Comparison of ENCODE assay signal across 8 cellular contexts in the genomic region with DNA sequence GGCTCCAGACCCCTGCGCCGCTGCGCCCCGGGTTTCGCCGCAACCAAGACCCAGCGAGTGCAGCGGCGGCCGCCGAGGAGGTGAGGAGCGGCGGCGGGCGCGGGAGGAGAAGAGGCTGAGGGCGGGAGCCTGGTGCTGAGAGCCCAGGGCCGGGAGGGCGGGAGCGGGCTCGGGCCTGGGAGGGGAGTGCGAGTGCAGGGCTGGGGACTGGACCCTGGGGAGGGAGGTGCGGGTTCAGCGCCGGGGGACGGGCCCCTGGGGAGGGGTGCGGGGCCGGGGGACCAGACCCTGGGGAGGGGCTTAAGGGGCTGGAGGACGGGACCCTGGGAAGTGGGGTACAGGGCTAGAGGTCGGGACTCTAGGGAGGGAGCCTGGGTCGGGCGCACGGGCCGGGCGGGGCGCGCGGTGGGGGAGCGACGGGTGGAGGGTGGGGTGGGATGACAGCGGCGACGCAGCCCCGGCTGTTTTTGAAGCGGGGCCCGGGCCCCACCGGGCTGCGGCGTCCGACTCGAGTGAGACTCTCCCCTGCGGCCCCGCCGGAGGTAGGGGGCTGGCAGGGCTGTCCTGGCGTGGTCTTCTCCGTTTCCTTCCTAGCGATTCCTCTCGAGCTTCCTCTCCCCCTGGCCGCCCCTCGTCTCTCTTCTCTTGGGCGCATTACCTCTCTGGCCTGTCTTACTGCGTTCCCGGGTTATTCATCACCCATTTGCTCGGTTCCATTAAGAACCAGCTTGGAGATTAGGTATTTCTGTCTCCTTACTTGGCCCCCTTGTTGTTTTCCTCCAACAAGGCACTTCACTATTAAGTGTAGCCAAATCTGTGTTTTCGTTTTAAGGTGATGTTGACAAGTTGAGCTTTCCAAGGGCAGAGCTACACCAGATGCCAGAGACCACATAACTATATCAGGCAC. TPM values are rescaled to one million over a fixed set of nuclear protein-coding genes. Genes with fewer than 3 reads are reported as not detected.
DNase-seq lines count a peak whose midpoint lies in the region; ATAC-seq and TF ChIP-seq lines count a peak whose summit lies in the region.

No MANE protein-coding gene starts in this region.

- under 1% methylated on average over 65 of the region's 65 CpGs for WGBS in right cardiac atrium

- peaks cover 19% of the 10 kb centered on the region for H3K36me3 ChIP-seq in PC-3 (ENCODE audit: low read depth, low read length)
- H3K36me3 ChIP-seq in adipocyte (ENCODE audit: control insufficient read depth, insufficient read depth, low read length, severe bottlenecking): peaks cover 19% of the 10 kb centered on the region

- H3K9me2 ChIP-seq in PC-3 (replicated peaks; ENCODE audit: low read length): no peaks in the 10 kb centered on the region

- H3K9ac ChIP-seq in PC-3 (ENCODE audit: low read length) (peak overlapping the region; percentile 100), adipocyte (ENCODE audit: low read length) (peak overlapping the region; percentile 97)

- H3K4me1 ChIP-seq in PC-3 (ENCODE audit: insufficient read depth, low read length) (peaks cover 28% of the 10 kb centered on the region), adipocyte (ENCODE audit: control insufficient read depth, insufficient read depth, low read length) (peaks cover 28% of the 10 kb centered on the region), right cardiac atrium (ENCODE audit: control insufficient read depth, insufficient read depth, low read length) (peaks cover 7% of the 10 kb centered on the region)

- ATAC-seq in HG02571 (IDR thresholded peaks at IDR 0.05; ENCODE audit: unreplicated experiment) (peak; percentile 21), PC-3 (peak; percentile 7), right cardiac atrium (peak; percentile 50 to 66), sciatic nerve (no peak)

- H3K4me3 ChIP-seq in GM12875 (ENCODE audit: low read depth, low read length) (peak overlapping the region; percentile 93), PC-3 (ENCODE audit: low read length) (peak overlapping the region; percentile 99), adipocyte (ENCODE audit: low read length) (peak overlapping the region; percentile 97), right cardiac atrium (ENCODE audit: low read length) (peak overlapping the region; percentile 98)

- peaks cover 3% of the 10 kb centered on the region for H3F3A ChIP-seq in PC-3 (ENCODE audit: low read length, unreplicated experiment)

- no peak for TF ChIP-seq CTCF in GM12875 (IDR thresholded peaks at IDR 0.05; ENCODE audit: borderline replicate concordance, insufficient read depth, low read depth, low read length)
- TF ChIP-seq CTCF in PC-3 (conservative IDR thresholded peaks at IDR 0.05; ENCODE audit: low read depth, low read length): no peak

- BruUV-seq in PC-3 (replicated peaks; lab: Mats Ljungman, UMichigan): no TSS peak

- H3K9me3 ChIP-seq in PC-3 (ENCODE audit: low read length) (no peaks in the 10 kb centered on the region), adipocyte (ENCODE audit: control insufficient read depth, low read length) (no peaks in the 10 kb centered on the region), right cardiac atrium (ENCODE audit: control insufficient read depth, low read length) (no peaks in the 10 kb centered on the region)

- peak overlapping the region; percentile 72 for H2AFZ ChIP-seq in PC-3 (ENCODE audit: low read length)

- intact Hi-C loops in PC-3 (cut with micrococcal nuclease) (loop anchor here (5.0 kb wide), 1 partner anchor 62 kb away; no protein-coding TSS in a partner anchor), right cardiac atrium (cut with DNase I) (no loop called here), sciatic nerve (cut with DNase I) (loop anchor here (10.0 kb wide), 1 partner anchor 100 kb away; no protein-coding TSS in a partner anchor)

- DNase-seq in PC-3 (no peak), adipocyte (ENCODE audit: low read depth) (peak; percentile 56), right cardiac atrium (peak; percentile 35 to 79 (median 73)), sciatic nerve (ENCODE audit: low spot score) (peak; percentile 72), NCI-H226 (no peak), MV-4-11 (lab: John Stamatoyannopoulos, UW) (no peak)

- peaks cover 92% of the 10 kb centered on the region for H3K79me2 ChIP-seq in PC-3 (ENCODE audit: low read length)

- CTCF ChIA-PET in PC-3 (lab: Charles Lee): interaction anchor here (0.5 to 0.6 kb wide), 2 partner anchors 15 to 19 kb away, joined by 3 to 7 read pairs; no protein-coding TSS in a partner anchor

- H3K27me3 ChIP-seq in PC-3 (ENCODE audit: low read length) (no peaks in the 10 kb centered on the region), adipocyte (replicated peaks; ENCODE audit: control insufficient read depth, insufficient read depth, low read length) (no peaks in the 10 kb centered on the region), right cardiac atrium (ENCODE audit: control insufficient read depth, insufficient read depth) (no peaks in the 10 kb centered on the region)

- peaks cover 13% of the 10 kb centered on the region for H4K20me1 ChIP-seq in PC-3 (ENCODE audit: low read length)

- POLR2A ChIA-PET in PC-3 (lab: Charles Lee; ENCODE audit: unreplicated experiment): interaction anchor here (0.7 to 1.0 kb wide), 2 partner anchors 44 to 138 kb away, joined by 3 to 16 read pairs; no protein-coding TSS in a partner anchor

- peak overlapping the region; percentile 73 for H3K27ac ChIP-seq in PC-3 (ENCODE audit: low read length)
- peak overlapping the region; percentile 68 for H3K27ac ChIP-seq in right cardiac atrium (ENCODE audit: low read length)

- H3K4me2 ChIP-seq in PC-3 (ENCODE audit: low read length): peak overlapping the region; percentile 98

RNA-seq across cellular contexts. Expression of a gene that starts 0.7 kb away (rescaled TPM):
- 65.0 and 69.9 TPM in 2 replicates for total RNA-seq in PC-3 (2014; rRNA removed)
- 10 to 100 TPM; 15.3 to 24.8 (median 19.7) TPM for total RNA-seq in right cardiac atrium
- 5.8 TPM for polyA plus RNA-seq in right cardiac atrium
- 55.9 TPM for total RNA-seq in sciatic nerve

Comparison
In these comparisons a context has a peak if more than half of its experiments do, and no peak if none do; other contexts are left out.
1. DNase-seq: peak in adipocyte (single experiment), right cardiac atrium (3 of 3) and sciatic nerve (single experiment); none in PC-3 (single experiment), NCI-H226 (single experiment) and MV-4-11 (single experiment).
2. intact Hi-C loops: an anchor here in PC-3 (5.0 kb wide) and sciatic nerve (10.0 kb wide); none called in right cardiac atrium.
3. Peak in every context shown above with its lines, with median percentiles within 50 percentile points of each other: H3K4me3 ChIP-seq.